In genomic region chr16:47459603-47460002, GRCh38 we compare ENCODE assay signal across 10 cellular contexts. TPM values are rescaled to one million over a fixed set of nuclear protein-coding genes. Genes with fewer than 3 reads are reported as not detected.
DNase-seq lines count a peak whose midpoint lies in the region; ATAC-seq and TF ChIP-seq lines count a peak whose summit lies in the region.
"Had no signal": no experiment of that assay in that cellular context is flagged by ENCODE, and none has a peak within 500 bp of the region (broad histone marks: within the 10 kb centered on the region; RNA-seq: fewer than 3 reads in every experiment).

No MANE protein-coding gene starts in this region.

- no peaks in the 10 kb centered on the region for H3K9me3 ChIP-seq in iPS-15b (ENCODE audit: control insufficient read depth, insufficient read depth, low read length)

- no peaks in the 10 kb centered on the region for H3K27me3 ChIP-seq in iPS-15b (ENCODE audit: control insufficient read depth, insufficient read depth, low read length)

- DNase-seq in T-helper 2 cell treated with Interferon-gamma antibody and Interleukin-4, amounts not matched to agents 5 μg/mL and 100 μg/mL, for 36 hours (ENCODE audit: low spot score), result no peak
- no peak for DNase-seq in T-helper 2 cell
- no peak for DNase-seq in WTC11 (ENCODE audit: low spot score)
- DNase-seq in activated effector memory CD4-positive, alpha-beta T cell treated with anti-CD3 and anti-CD28 coated beads, Interleukin-2, amount 50 U/mL, for 16 hours, result no peak
- no peak for DNase-seq in T1000 (lab: John Stamatoyannopoulos, UW)
- DNase-seq in hypothalamus (lab: John Stamatoyannopoulos, UW), result no peak
- DNase-seq: activated CD4-positive, CD25-positive, alpha-beta regulatory T cell; stimulated activated CD4-positive, alpha-beta T cell treated with anti-CD3 and anti-CD28 coated beads, Interleukin-2, amount 100 ng/mL, for 48 hours had no signal

- H3K36me3 Mint-ChIP-seq in T-helper 2 cell treated with Interferon-gamma antibody and Interleukin-4, amounts not matched to agents 5 μg/mL and 100 μg/mL, for 36 hours (ENCODE audit: low read depth), result peaks cover 31% of the 10 kb centered on the region
- H3K36me3 Mint-ChIP-seq in WTC11, result peaks cover 9% of the 10 kb centered on the region
- peaks cover 47% of the 10 kb centered on the region for H3K36me3 Mint-ChIP-seq in stimulated activated memory B cell treated with anti-CD40 and anti-IgM and Interleukin-4, amounts not matched to agents 10 μg/mL and 1 μg/mL and 100 μg/mL, for 72 hours

- CTCF ChIA-PET in WTC11 (lab: Charles Lee), result interaction anchor here (3.5 to 3.8 kb wide), 2 partner anchors 315 to 318 kb away, joined by 16 read pairs; partner anchors contain the start of gene NETO2

- POLR2A ChIA-PET in WTC11 (lab: Charles Lee), result interaction anchor here (0.6 kb wide), 1 partner anchor 8 kb away, joined by 3 read pairs; no protein-coding TSS in a partner anchor

- TF ChIP-seq CTCF in WTC11 (IDR thresholded peaks at IDR 0.05), result no peak

- peak overlapping the region; percentile 99 for H3K27ac Mint-ChIP-seq in T-helper 2 cell treated with Interferon-gamma antibody and Interleukin-4, amounts not matched to agents 5 μg/mL and 100 μg/mL, for 36 hours
- H3K27ac Mint-ChIP-seq in WTC11, result peak overlapping the region; percentile 99
- H3K27ac Mint-ChIP-seq in stimulated activated memory B cell treated with anti-CD40 and anti-IgM and Interleukin-4, amounts not matched to agents 10 μg/mL and 1 μg/mL and 100 μg/mL, for 72 hours, result peak overlapping the region; percentile 90

- H3K4me3 Mint-ChIP-seq in T-helper 2 cell treated with Interferon-gamma antibody and Interleukin-4, amounts not matched to agents 5 μg/mL and 100 μg/mL, for 36 hours, result peak overlapping the region; percentile 92
- peak overlapping the region; percentile 99 for H3K4me3 Mint-ChIP-seq in WTC11
- peak overlapping the region; percentile 97 for H3K4me3 Mint-ChIP-seq in stimulated activated memory B cell treated with anti-CD40 and anti-IgM and Interleukin-4, amounts not matched to agents 10 μg/mL and 1 μg/mL and 100 μg/mL, for 72 hours

- peaks cover 40% of the 10 kb centered on the region for H3K4me1 Mint-ChIP-seq in T-helper 2 cell treated with Interferon-gamma antibody and Interleukin-4, amounts not matched to agents 5 μg/mL and 100 μg/mL, for 36 hours (ENCODE audit: low read depth)
- peaks cover 34% of the 10 kb centered on the region for H3K4me1 Mint-ChIP-seq in WTC11
- H3K4me1 Mint-ChIP-seq in stimulated activated memory B cell treated with anti-CD40 and anti-IgM and Interleukin-4, amounts not matched to agents 10 μg/mL and 1 μg/mL and 100 μg/mL, for 72 hours, result peaks cover 71% of the 10 kb centered on the region

- no peak overlapping the region for H3K9ac ChIP-seq in iPS-15b (ENCODE audit: low read depth, low read length)

- ATAC-seq in WTC11, result no peak
- ATAC-seq in stimulated activated memory B cell treated with anti-CD40 and anti-IgM and Interleukin-4, amounts not matched to agents 10 μg/mL and 1 μg/mL and 100 μg/mL, for 72 hours, result no peak

- no peaks in the 10 kb centered on the region for H3K9me3 Mint-ChIP-seq in T-helper 2 cell treated with Interferon-gamma antibody and Interleukin-4, amounts not matched to agents 5 μg/mL and 100 μg/mL, for 36 hours
- H3K9me3 Mint-ChIP-seq in WTC11, result no peaks in the 10 kb centered on the region
- H3K9me3 Mint-ChIP-seq in stimulated activated memory B cell treated with anti-CD40 and anti-IgM and Interleukin-4, amounts not matched to agents 10 μg/mL and 1 μg/mL and 100 μg/mL, for 72 hours, result no peaks in the 10 kb centered on the region

- H3K27me3 Mint-ChIP-seq in T-helper 2 cell treated with Interferon-gamma antibody and Interleukin-4, amounts not matched to agents 5 μg/mL and 100 μg/mL, for 36 hours (ENCODE audit: low read depth), result no peaks in the 10 kb centered on the region
- H3K27me3 Mint-ChIP-seq in WTC11 (ENCODE audit: low read depth), result no peaks in the 10 kb centered on the region
- no peaks in the 10 kb centered on the region for H3K27me3 Mint-ChIP-seq in stimulated activated memory B cell treated with anti-CD40 and anti-IgM and Interleukin-4, amounts not matched to agents 10 μg/mL and 1 μg/mL and 100 μg/mL, for 72 hours

- H3K36me3 ChIP-seq in iPS-15b (ENCODE audit: control insufficient read depth, insufficient read depth, low read length), result no peaks in the 10 kb centered on the region

- H3K4me1 ChIP-seq in iPS-15b (ENCODE audit: control insufficient read depth, insufficient read depth, low read length), result peaks cover 16% of the 10 kb centered on the region

- peak overlapping the region; percentile 95 for H3K4me3 ChIP-seq in iPS-15b (ENCODE audit: low read depth, low read length)

TF ChIP-seq in WTC11, 78 proteins besides CTCF, POLR2A, EP300 and RAD21:
- no peak for TF ChIP-seq ZMAT4 (CRISPR knock-in tag; IDR thresholded peaks at IDR 0.05)
- no peak for TF ChIP-seq CBFB (CRISPR knock-in tag; IDR thresholded peaks at IDR 0.05; ENCODE audit: low read depth)
- no peak for TF ChIP-seq EMX1 (CRISPR knock-in tag; IDR thresholded peaks at IDR 0.05)
- TF ChIP-seq NR1H2 (CRISPR knock-in tag; IDR thresholded peaks at IDR 0.05), result no peak
- no peak for TF ChIP-seq MAX (CRISPR knock-in tag; IDR thresholded peaks at IDR 0.05)
- no peak for TF ChIP-seq OVOL2 (CRISPR knock-in tag; IDR thresholded peaks at IDR 0.05; ENCODE audit: borderline replicate concordance)

RNA-seq across cellular contexts. Expression of gene ITFG1, which starts 1.3 kb away (rescaled TPM):
- 20.5 to 22.3 TPM (median 21.1 TPM) in 3 replicates for total RNA-seq in WTC11 (2021)

RNA-seq across cellular contexts. Expression of gene PHKB, which starts 1.5 kb away (rescaled TPM):
- 43.9 to 45.9 TPM (median 44.2 TPM) in 3 replicates for total RNA-seq in WTC11 (2021)
